In the genomic region with DNA sequence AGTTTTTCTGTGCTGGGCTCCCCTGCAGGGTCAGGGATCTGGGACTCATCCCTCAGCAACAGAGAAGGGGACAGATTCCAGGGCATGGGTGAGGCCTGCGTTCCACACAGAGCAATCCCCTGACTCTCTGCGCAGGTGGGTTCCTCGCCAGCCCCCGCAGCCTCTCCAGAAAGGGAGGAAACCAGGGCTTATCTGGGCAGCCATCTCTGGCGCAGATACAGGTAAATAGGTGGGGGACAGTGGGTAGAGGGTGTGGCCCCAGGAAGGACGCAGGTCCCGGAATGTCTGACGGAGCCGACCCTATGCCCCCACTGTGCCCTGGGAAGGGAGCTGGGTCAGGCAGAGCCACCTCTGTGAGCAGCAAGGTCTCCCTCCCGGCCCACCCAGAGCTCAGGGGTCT, we compare ENCODE assay signal across 2 cellular contexts.
A peak's percentile ranks its signal among the peaks of the same experiment; 100 is the strongest.
TF ChIP-seq lines count a peak whose summit lies in the region.

No MANE protein-coding gene starts in this region.

TF ChIP-seq in IMR-90, 13 proteins besides CTCF, POLR2A, EP300 and RAD21:
- TF ChIP-seq, protein P1, sequence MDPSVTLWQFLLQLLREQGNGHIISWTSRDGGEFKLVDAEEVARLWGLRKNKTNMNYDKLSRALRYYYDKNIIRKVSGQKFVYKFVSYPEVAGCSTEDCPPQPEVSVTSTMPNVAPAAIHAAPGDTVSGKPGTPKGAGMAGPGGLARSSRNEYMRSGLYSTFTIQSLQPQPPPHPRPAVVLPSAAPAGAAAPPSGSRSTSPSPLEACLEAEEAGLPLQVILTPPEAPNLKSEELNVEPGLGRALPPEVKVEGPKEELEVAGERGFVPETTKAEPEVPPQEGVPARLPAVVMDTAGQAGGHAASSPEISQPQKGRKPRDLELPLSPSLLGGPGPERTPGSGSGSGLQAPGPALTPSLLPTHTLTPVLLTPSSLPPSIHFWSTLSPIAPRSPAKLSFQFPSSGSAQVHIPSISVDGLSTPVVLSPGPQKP (IDR thresholded peaks at IDR 0.05; ENCODE audit: borderline replicate concordance, low read depth, low read length), result no peak
- no peak for TF ChIP-seq RFX5 (IDR thresholded peaks at IDR 0.05; ENCODE audit: low read depth, low read length)
TF ChIP-seq in IMR-90: peak in this region for 0.

TF ChIP-seq in K562, 482 proteins besides CTCF, POLR2A, EP300 and RAD21:
- TF ChIP-seq MYNN (IDR thresholded peaks at IDR 0.05), result no peak
- TF ChIP-seq MYNN (CRISPR knock-in tag; IDR thresholded peaks at IDR 0.05), result no peak
- TF ChIP-seq STAG1 (CRISPR knock-in tag; IDR thresholded peaks at IDR 0.05; ENCODE audit: borderline replicate concordance), result 0 out of 2 replicates have a peak, but pooled peaks have one; percentile 24
- TF ChIP-seq, protein P2, sequence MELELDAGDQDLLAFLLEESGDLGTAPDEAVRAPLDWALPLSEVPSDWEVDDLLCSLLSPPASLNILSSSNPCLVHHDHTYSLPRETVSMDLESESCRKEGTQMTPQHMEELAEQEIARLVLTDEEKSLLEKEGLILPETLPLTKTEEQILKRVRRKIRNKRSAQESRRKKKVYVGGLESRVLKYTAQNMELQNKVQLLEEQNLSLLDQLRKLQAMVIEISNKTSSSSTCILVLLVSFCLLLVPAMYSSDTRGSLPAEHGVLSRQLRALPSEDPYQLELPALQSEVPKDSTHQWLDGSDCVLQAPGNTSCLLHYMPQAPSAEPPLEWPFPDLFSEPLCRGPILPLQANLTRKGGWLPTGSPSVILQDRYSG (tag; conservative IDR thresholded peaks at IDR 0.05; ENCODE audit: low read depth), result no peak
